10 cellular contexts compared by ENCODE assay signal in genomic region chr15:56537881-56538280, GRCh38.
A peak's percentile ranks its signal among the peaks of the same experiment; 100 is the strongest.
DNase-seq lines count a peak whose midpoint lies in the region; ATAC-seq and TF ChIP-seq lines count a peak whose summit lies in the region.
"Had no signal": no experiment of that assay in that cellular context is flagged by ENCODE, and none has a peak within 500 bp of the region (broad histone marks: within the 10 kb centered on the region; RNA-seq: fewer than 3 reads in every experiment).

No MANE protein-coding gene starts in this region.

- H2AFZ ChIP-seq in DND-41 (ENCODE audit: low read depth, low read length): no peak overlapping the region

- POLR2A ChIA-PET in naive thymus-derived CD8-positive, alpha-beta T cell (lab: Charles Lee): no interaction called here

- H3K27ac ChIP-seq in DND-41 (ENCODE audit: low read length) (peak overlapping the region; percentile 95), WERI-Rb-1 (no peak overlapping the region)

- H3K79me2 ChIP-seq in DND-41 (ENCODE audit: insufficient read depth, low read length): no peaks in the 10 kb centered on the region

- peak overlapping the region; percentile 51 for H3K9ac ChIP-seq in DND-41 (ENCODE audit: low read depth, low read length)

- peak overlapping the region; percentile 39 for H3K4me2 ChIP-seq in DND-41 (ENCODE audit: insufficient read depth, low read length)

- H3K27me3 ChIP-seq in DND-41 (ENCODE audit: insufficient read depth, low read length, poor library complexity) (no peaks in the 10 kb centered on the region), WERI-Rb-1 (ENCODE audit: insufficient read depth, low read depth, severe bottlenecking) (no peaks in the 10 kb centered on the region)

- DNase-seq in DND-41: peak; percentile 98
- peak; percentile 90 for DNase-seq in LHCN-M2 (ENCODE audit: low read depth)
- DNase-seq in activated T-cell treated with anti-CD3 and anti-CD28 coated beads for 24 hours (ENCODE audit: low read depth): peak; percentile 4
- peak in 8 of 10 donors; percentile 2 to 62 (median 34) for DNase-seq in naive thymus-derived CD8-positive, alpha-beta T cell
- DNase-seq in Ammon's horn (ENCODE audit: low spot score): no peak
- no peak for DNase-seq in foreskin melanocyte
- DNase-seq in WERI-Rb-1: no peak
- no peak for DNase-seq in globus pallidus (ENCODE audit: low spot score)
- DNase-seq: HCEC 1CT, NCI-H1048 had no signal

- H3K36me3 Mint-ChIP-seq in naive thymus-derived CD8-positive, alpha-beta T cell: no peaks in the 10 kb centered on the region

- H3K27me3 Mint-ChIP-seq in naive thymus-derived CD8-positive, alpha-beta T cell: peaks cover 0 to under 1% (median 0%) of the 10 kb centered on the region in 5 donors

- H3K4me1 ChIP-seq in DND-41 (ENCODE audit: insufficient read depth, low read length): peaks cover 74% of the 10 kb centered on the region

- TF ChIP-seq CTCF in DND-41 (IDR thresholded peaks at IDR 0.05; ENCODE audit: borderline replicate concordance, extremely low read depth, low read length, poor library complexity, severe bottlenecking) (no peak), WERI-Rb-1 (IDR thresholded peaks at IDR 0.05; ENCODE audit: low read depth, low read length) (no peak)

- H3K9me3 ChIP-seq in DND-41 (ENCODE audit: insufficient read depth, low read length, severe bottlenecking) (no peaks in the 10 kb centered on the region), WERI-Rb-1 (ENCODE audit: severe bottlenecking) (peaks cover 2% of the 10 kb centered on the region)

- H3K4me1 Mint-ChIP-seq in naive thymus-derived CD8-positive, alpha-beta T cell: peaks cover 6 to 21% (median 12%) of the 10 kb centered on the region in 4 donors

- H3K27ac Mint-ChIP-seq in naive thymus-derived CD8-positive, alpha-beta T cell: peak overlapping the region in 3 of 10 donors; percentile 1 to 31 (median 1)

- H3K36me3 ChIP-seq in DND-41 (ENCODE audit: insufficient read depth, low read length) (no peaks in the 10 kb centered on the region), WERI-Rb-1 (no peaks in the 10 kb centered on the region)

- peaks cover 0 to 4% (median under 1%) of the 10 kb centered on the region in 9 donors for H3K9me3 Mint-ChIP-seq in naive thymus-derived CD8-positive, alpha-beta T cell

- H3K4me3 ChIP-seq in DND-41 (ENCODE audit: low read depth in 1 of 2, low read length in 2 of 2): no peak overlapping the region
- no peak overlapping the region for H3K4me3 ChIP-seq in WERI-Rb-1 (ENCODE audit: low read depth, low read length)

- peak; percentile 93 for ATAC-seq in DND-41 (ENCODE audit: insufficient read depth, low read depth)
- peak; percentile 53 to 70 for ATAC-seq in naive thymus-derived CD8-positive, alpha-beta T cell

- no peaks in the 10 kb centered on the region for H4K20me1 ChIP-seq in DND-41 (ENCODE audit: insufficient read depth, low read length)

- peak overlapping the region in 1 of 10 donors; percentile 23 for H3K4me3 Mint-ChIP-seq in naive thymus-derived CD8-positive, alpha-beta T cell

Comparison
In these comparisons a context has a peak if more than half of its experiments do, and no peak if none do; other contexts are left out.
1. DNase-seq: peak in DND-41 (single experiment), LHCN-M2 (single experiment), activated T-cell treated with anti-CD3 and anti-CD28 coated beads for 24 hours (single experiment) and naive thymus-derived CD8-positive, alpha-beta T cell (8 of 10); none in Ammon's horn (single experiment), foreskin melanocyte (single experiment), WERI-Rb-1 (single experiment) and globus pallidus (single experiment).